Comparison of ENCODE assay signal across 9 cellular contexts in the genomic region with DNA sequence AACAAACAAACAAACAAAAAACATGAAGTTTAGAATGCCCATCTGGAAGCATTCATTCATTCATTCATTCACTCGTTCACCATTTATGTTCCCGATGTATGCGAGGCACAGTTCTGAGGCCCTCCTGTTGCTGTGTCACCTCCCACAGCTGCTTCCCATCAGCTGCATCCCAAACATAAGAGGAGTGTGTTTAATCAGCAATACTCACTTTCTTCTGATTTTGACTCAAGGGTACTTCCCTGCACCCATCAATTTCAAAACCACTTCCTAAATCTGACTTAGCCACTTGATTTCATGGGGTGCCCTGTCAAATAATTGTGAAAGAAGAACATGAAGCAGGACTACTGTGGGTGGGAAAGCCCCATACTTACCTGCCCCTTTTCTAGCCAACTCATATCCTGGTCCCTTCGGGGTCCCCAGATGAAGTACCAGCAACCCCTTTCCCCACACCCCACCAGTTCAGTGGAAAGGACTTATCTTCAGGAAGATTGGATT.
A peak's percentile ranks its signal among the peaks of the same experiment; 100 is the strongest.
DNase-seq lines count a peak whose midpoint lies in the region; ATAC-seq and TF ChIP-seq lines count a peak whose summit lies in the region.
"Had no signal": no experiment of that assay in that cellular context is flagged by ENCODE, and none has a peak within 500 bp of the region (broad histone marks: within the 10 kb centered on the region; RNA-seq: fewer than 3 reads in every experiment).

No MANE protein-coding gene starts in this region.

- H3K4me3 Mint-ChIP-seq in CD8-positive, alpha-beta T cell: no peak overlapping the region

- WGBS in adrenal gland, 4 donors: 76 to 83% (median 79%) methylated on average over 4 of the region's 4 CpGs

- no peaks in the 10 kb centered on the region for H3K9me3 ChIP-seq in adrenal gland (replicated peaks in 1 of 3)
- no peaks in the 10 kb centered on the region for H3K9me3 ChIP-seq in CD8-positive, alpha-beta T cell (ENCODE audit: low read length)

- H3K27ac Mint-ChIP-seq in CD8-positive, alpha-beta T cell: no peak overlapping the region

- H3K27me3 Mint-ChIP-seq in CD8-positive, alpha-beta T cell (ENCODE audit: low read depth): peaks cover 11% of the 10 kb centered on the region

- H3K4me1 Mint-ChIP-seq in CD8-positive, alpha-beta T cell (ENCODE audit: low read depth): peaks cover 2% of the 10 kb centered on the region

- no peaks in the 10 kb centered on the region for H3K9me3 Mint-ChIP-seq in CD8-positive, alpha-beta T cell

- H3K4me3 ChIP-seq in adrenal gland: no peak overlapping the region
- no peak overlapping the region for H3K4me3 ChIP-seq in CD8-positive, alpha-beta T cell (ENCODE audit: low read depth, low read length)

- ATAC-seq in GM19025 (IDR thresholded peaks at IDR 0.05; ENCODE audit: low read depth, unreplicated experiment) (peak; percentile 40), HG03025 (IDR thresholded peaks at IDR 0.05; ENCODE audit: low FRiP score, unreplicated experiment) (peak; percentile 31)
- ATAC-seq in CD8-positive, alpha-beta T cell: no peak

- peaks cover 0 to under 1% of the 10 kb centered on the region in 2 donors for H3K4me1 ChIP-seq in adrenal gland (replicated peaks in 1 of 2)
- H3K4me1 ChIP-seq in CD8-positive, alpha-beta T cell (ENCODE audit: insufficient read depth, low read length): no peaks in the 10 kb centered on the region

- H3K36me3 ChIP-seq in adrenal gland (replicated peaks in 1 of 2): no peaks in the 10 kb centered on the region
- H3K36me3 ChIP-seq in CD8-positive, alpha-beta T cell (ENCODE audit: insufficient read depth, low read length): no peaks in the 10 kb centered on the region

- intact Hi-C loops in adrenal gland (cut with DNase I): no loop called here
- intact Hi-C loops in CD8-positive, alpha-beta T cell (cut with DNase I, micrococcal nuclease): no loop called here

- H3K36me3 Mint-ChIP-seq in CD8-positive, alpha-beta T cell: no peaks in the 10 kb centered on the region

- POLR2A ChIA-PET in CD8-positive, alpha-beta T cell (lab: Charles Lee): no interaction called here

- TF ChIP-seq POLR2A in adrenal gland (IDR thresholded peaks at IDR 0.05): no peak

- DNase-seq in CD1c-positive myeloid dendritic cell (ENCODE audit: extremely low spot score): peak; percentile 72
- DNase-seq in activated T-cell treated with anti-CD3 and anti-CD28 coated beads, Interleukin-2, amount 50 U/mL, for 48 hours: peak; percentile 58 to 60
- no peak for DNase-seq in adrenal gland
- no peak for DNase-seq in NCI-H187 (lab: John Stamatoyannopoulos, UW)
- no peak for DNase-seq in CD8-positive, alpha-beta T cell
- no peak for DNase-seq in 8988T
- DNase-seq: retina had no signal

- no peaks in the 10 kb centered on the region for H3K27me3 ChIP-seq in adrenal gland
- H3K27me3 ChIP-seq in CD8-positive, alpha-beta T cell (ENCODE audit: insufficient read depth, low read length): no peaks in the 10 kb centered on the region

- CTCF ChIA-PET in CD8-positive, alpha-beta T cell (lab: Charles Lee): no interaction called here

- no peak for TF ChIP-seq CTCF in adrenal gland (IDR thresholded peaks at IDR 0.05)
- no peak for TF ChIP-seq CTCF in CD8-positive, alpha-beta T cell (IDR thresholded peaks at IDR 0.05)

- no peak overlapping the region for H3K27ac ChIP-seq in adrenal gland
- no peak overlapping the region for H3K27ac ChIP-seq in CD8-positive, alpha-beta T cell (ENCODE audit: low read depth, low read length)

Comparison
In these comparisons a context has a peak if more than half of its experiments do, and no peak if none do; other contexts are left out.
1. DNase-seq: peak in CD1c-positive myeloid dendritic cell (single experiment) and activated T-cell treated with anti-CD3 and anti-CD28 coated beads, Interleukin-2, amount 50 U/mL, for 48 hours (2 of 2); none in adrenal gland (0 of 7), NCI-H187 (0 of 2), CD8-positive, alpha-beta T cell (0 of 7) and 8988T (single experiment).